ENCODE assay signal across 18 cellular contexts in the genomic region with DNA sequence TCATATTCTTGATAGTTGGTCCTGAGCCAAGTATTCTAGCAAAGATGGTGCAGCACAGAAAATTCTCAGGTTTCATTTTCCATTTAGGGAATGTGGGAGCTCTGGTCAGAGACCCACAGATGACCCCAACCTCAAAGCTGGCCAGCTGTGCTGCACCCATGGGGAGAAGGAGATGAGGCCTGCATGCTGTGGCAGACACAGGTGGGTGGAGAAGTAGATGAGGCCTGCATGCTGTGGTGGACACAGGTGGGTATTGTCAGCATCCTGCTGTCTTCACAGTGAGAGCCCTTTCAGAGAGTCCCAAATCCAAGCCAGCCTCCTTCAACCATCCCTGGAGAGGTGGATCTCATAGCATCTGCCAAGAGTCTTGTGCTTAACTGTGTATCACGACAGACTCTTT.
"Had no signal": no experiment of that assay in that cellular context is flagged by ENCODE, and none has a peak within 500 bp of the region (broad histone marks: within the 10 kb centered on the region; RNA-seq: fewer than 3 reads in every experiment).

No MANE protein-coding gene starts in this region.

- H3K27me3 ChIP-seq: gastrocnemius medialis, neutrophil, right lobe of liver, thyroid gland, vagina had no signal

- FAIRE-seq: keratinocyte, small intestine had no signal

- H3K36me3 ChIP-seq: gastrocnemius medialis, lower lobe of right lung, neutrophil, right lobe of liver, stomach, thyroid gland, vagina had no signal

- DNase-seq: dorsolateral prefrontal cortex; effector CD4-positive, alpha-beta T cell; foreskin fibroblast; gastrocnemius medialis; left ventricle myocardium superior; lower lobe of right lung; right lobe of liver; small intestine; stimulated activated CD4-positive, alpha-beta T cell treated with anti-CD3 and anti-CD28 coated beads, Interleukin-15, amount 100 ng/mL, for 24 hours; stimulated activated CD4-positive, alpha-beta T cell treated with anti-CD3 and anti-CD28 coated beads, Interleukin-2, amount 100 ng/mL, for 48 hours; stimulated activated CD8-positive, alpha-beta memory T cell treated with anti-CD3 and anti-CD28 coated beads, Interleukin-4, amount 100 ng/mL, for 48 hours; stimulated activated naive CD4-positive, alpha-beta T cell treated with Interleukin-2 at 50 U/mL for 16 hours; stomach; thyroid gland; trophoblast cell had no signal

- H3K4me3 ChIP-seq: dorsolateral prefrontal cortex, gastrocnemius medialis, lower lobe of right lung, right lobe of liver, stomach, thyroid gland, vagina had no signal
